In genomic region chr16:62913333-62913732, GRCh38 we compare ENCODE assay signal across 22 cellular contexts.
"Had no signal": no experiment of that assay in that cellular context is flagged by ENCODE, and none has a peak within 500 bp of the region (broad histone marks: within the 10 kb centered on the region; RNA-seq: fewer than 3 reads in every experiment).

No MANE protein-coding gene starts in this region.

- DNase-seq: islet precursor cell; left ventricle myocardium inferior; midbrain; mucosa of descending colon; naive thymus-derived CD4-positive, alpha-beta T cell; ovary; right lobe of liver; stimulated activated CD4-positive, alpha-beta T cell treated with anti-CD3 and anti-CD28 coated beads, Interleukin-1b, Interleukin-23, amount 100 ng/mL, for 48 hours; stimulated activated CD4-positive, alpha-beta T cell treated with anti-CD3 and anti-CD28 coated beads, Interleukin-4, amount 100 ng/mL, for 1 hour; stimulated activated naive B cell treated with anti-CD40 and anti-IgM and Interleukin-4, amounts not matched to agents 10 μg/mL and 1 μg/mL and 100 μg/mL, for 72 hours; stimulated activated naive CD8-positive, alpha-beta T cell treated with anti-CD3 and anti-CD28 coated beads, Interleukin-15, Interleukin-2, amounts not matched to agents 100 U/mL and 50 U/mL, for 24 hours; stomach; testis; thyroid gland; transverse colon; upper lobe of left lung had no signal

- H3K27ac Mint-ChIP-seq: naive thymus-derived CD4-positive, alpha-beta T cell; natural killer cell treated with Interleukin-12 subunit alpha and Interleukin-12 subunit beta and Interleukin-15 and Interleukin-18, amount 100 ng/mL, for 72 hours; progenitor cell of endocrine pancreas; stimulated activated naive B cell treated with anti-CD40 and anti-IgM and Interleukin-4, amounts not matched to agents 10 μg/mL and 1 μg/mL and 100 μg/mL, for 72 hours had no signal

- H3K4me3 Mint-ChIP-seq: naive thymus-derived CD4-positive, alpha-beta T cell; natural killer cell treated with Interleukin-12 subunit alpha and Interleukin-12 subunit beta and Interleukin-15 and Interleukin-18, amount 100 ng/mL, for 72 hours; stimulated activated naive B cell treated with anti-CD40 and anti-IgM and Interleukin-4, amounts not matched to agents 10 μg/mL and 1 μg/mL and 100 μg/mL, for 72 hours had no signal

- H3K27ac ChIP-seq: left ventricle myocardium inferior, ovary, right atrium auricular region, right lobe of liver, stomach, testis, thyroid gland, transverse colon, upper lobe of left lung, vagina had no signal

- H3K9me3 ChIP-seq: left ventricle myocardium inferior, mucosa of descending colon, ovary, right atrium auricular region, right lobe of liver, testis, thyroid gland, transverse colon, vagina had no signal

- H3K27me3 Mint-ChIP-seq: naive thymus-derived CD4-positive, alpha-beta T cell; natural killer cell treated with Interleukin-12 subunit alpha and Interleukin-12 subunit beta and Interleukin-15 and Interleukin-18, amount 100 ng/mL, for 72 hours; stimulated activated naive B cell treated with anti-CD40 and anti-IgM and Interleukin-4, amounts not matched to agents 10 μg/mL and 1 μg/mL and 100 μg/mL, for 72 hours had no signal

- H3K36me3 ChIP-seq: left ventricle myocardium inferior, ovary, right atrium auricular region, right lobe of liver, stomach, thyroid gland, transverse colon, upper lobe of left lung, vagina had no signal

- H3K36me3 Mint-ChIP-seq: natural killer cell treated with Interleukin-12 subunit alpha and Interleukin-12 subunit beta and Interleukin-15 and Interleukin-18, amount 100 ng/mL, for 72 hours; stimulated activated naive B cell treated with anti-CD40 and anti-IgM and Interleukin-4, amounts not matched to agents 10 μg/mL and 1 μg/mL and 100 μg/mL, for 72 hours had no signal

- H3K27me3 ChIP-seq: ovary, right atrium auricular region, right lobe of liver, stomach, testis, thyroid gland, transverse colon, upper lobe of left lung, vagina had no signal

- H3K4me1 ChIP-seq: left ventricle myocardium inferior, right atrium auricular region, stomach, testis, thyroid gland, transverse colon, upper lobe of left lung, vagina had no signal

- H3K4me2 ChIP-seq: smooth muscle cell had no signal

- H3K4me3 ChIP-seq: left ventricle myocardium inferior, lung, mucosa of descending colon, ovary, right atrium auricular region, right lobe of liver, smooth muscle cell, stomach, testis, thyroid gland, transverse colon, upper lobe of left lung, vagina had no signal

- H3K4me1 Mint-ChIP-seq: naive thymus-derived CD4-positive, alpha-beta T cell; stimulated activated naive B cell treated with anti-CD40 and anti-IgM and Interleukin-4, amounts not matched to agents 10 μg/mL and 1 μg/mL and 100 μg/mL, for 72 hours had no signal
